8 cellular contexts compared by ENCODE assay signal in genomic region chr9:20356392-20357206, GRCh38.
A peak's percentile ranks its signal among the peaks of the same experiment; 100 is the strongest.
DNase-seq lines count a peak whose midpoint lies in the region; ATAC-seq, FAIRE-seq and TF ChIP-seq lines count a peak whose summit lies in the region.

No MANE protein-coding gene starts in this region.

- WGBS in liver: 16% methylated on average over 10 of the region's 10 CpGs

- H3K27ac ChIP-seq in duodenal mucosa (ENCODE audit: low read depth, low read length) (no peak overlapping the region), liver (ENCODE audit: low read depth in 1 of 2, low read length in 2 of 2) (no peak overlapping the region)

- peak; percentile 68 for TF ChIP-seq CTCF in liver (IDR thresholded peaks at IDR 0.05; ENCODE audit: low read depth, low read length, missing input control)

- peak; percentile 92 to 93 for TF ChIP-seq RAD21 in liver (IDR thresholded peaks at IDR 0.05)

- H3K9ac ChIP-seq in duodenal mucosa (ENCODE audit: low read depth in 1 of 2, low read length in 2 of 2) (no peak overlapping the region), liver (ENCODE audit: low read depth in 1 of 2, low read length in 2 of 2) (no peak overlapping the region)

- H3K4me3 ChIP-seq in duodenal mucosa (ENCODE audit: low read depth in 1 of 2, low read length in 2 of 2) (peak overlapping the region; percentile 28 to 41), liver (ENCODE audit: low read depth in 1 of 3, low read length in 3 of 3) (no peak overlapping the region)

- peak; percentile 99 for FAIRE-seq in H54 (lab: Jason Lieb, UNC)

- peaks cover 8 to 25% of the 10 kb centered on the region in 2 donors for H3K4me1 ChIP-seq in duodenal mucosa (ENCODE audit: control insufficient read depth in 1 of 2, insufficient read depth in 2 of 2, low read length in 2 of 2)
- peaks cover 0 to 5% (median 4%) of the 10 kb centered on the region in 4 donors for H3K4me1 ChIP-seq in liver (ENCODE audit: control insufficient read depth in 4 of 4, insufficient read depth in 4 of 4, low read length in 3 of 4)

- no peak for ATAC-seq in GM18861 (IDR thresholded peaks at IDR 0.05; ENCODE audit: unreplicated experiment)

- H3K27me3 ChIP-seq in duodenal mucosa (ENCODE audit: control insufficient read depth in 1 of 2, insufficient read depth in 2 of 2, low read length in 2 of 2): no peaks in the 10 kb centered on the region
- H3K27me3 ChIP-seq in liver (ENCODE audit: control insufficient read depth in 4 of 4, insufficient read depth in 4 of 4, low read length in 3 of 4): no peaks in the 10 kb centered on the region

- H3K36me3 ChIP-seq in duodenal mucosa (ENCODE audit: control insufficient read depth in 1 of 2, insufficient read depth in 2 of 2, low read length in 2 of 2) (no peaks in the 10 kb centered on the region), liver (ENCODE audit: control insufficient read depth in 4 of 4, insufficient read depth in 3 of 4, low read depth in 1 of 4, low read length in 3 of 4) (no peaks in the 10 kb centered on the region)

- no peak for TF ChIP-seq POLR2A in H54 (IDR thresholded peaks at IDR 0.05; ENCODE audit: low read depth, low read length)

- peak; percentile 82 for DNase-seq in DMS53 (lab: John Stamatoyannopoulos, UW)
- peak; percentile 28 for DNase-seq in H54 (ENCODE audit: insufficient read length, low spot score)
- peak; percentile 73 to 80 for DNase-seq in NCI-H2081 (lab: John Stamatoyannopoulos, UW)
- DNase-seq in activated CD4-positive, alpha-beta T cell treated with anti-CD3 and anti-CD28 coated beads for 24 hours (ENCODE audit: low read depth in 2 of 2): peak; percentile 10 to 23
- DNase-seq in stimulated activated CD4-positive, alpha-beta T cell treated with anti-CD3 and anti-CD28 coated beads, Interleukin-4, amount 100 ng/mL, for 4 hours: peak; percentile 33 to 63

- H3K9me3 ChIP-seq in duodenal mucosa (ENCODE audit: control insufficient read depth in 1 of 2, low read length in 2 of 2) (no peaks in the 10 kb centered on the region), liver (ENCODE audit: control insufficient read depth in 4 of 4, low read length in 3 of 4) (no peaks in the 10 kb centered on the region)

TF ChIP-seq in liver, 16 proteins besides CTCF, POLR2A, EP300 and RAD21:
- TF ChIP-seq SP1 (IDR thresholded peaks at IDR 0.05): no peak
- peak; percentile 24 for TF ChIP-seq NR2F2 (IDR thresholded peaks at IDR 0.05)
- TF ChIP-seq YY1 (IDR thresholded peaks at IDR 0.05): peak; percentile 37
- TF ChIP-seq HNF4A (conservative IDR thresholded peaks at IDR 0.05): peak in 1 of 2 donors; percentile 29
- no peak for TF ChIP-seq TAF1 (conservative IDR thresholded peaks at IDR 0.05)

Comparison
In these comparisons a context has a peak if more than half of its experiments do, and no peak if none do; other contexts are left out.
1. DNase-seq: peak in every context shown above with its lines; median percentile 82 in DMS53; 76 in NCI-H2081; 48 in stimulated activated CD4-positive, alpha-beta T cell treated with anti-CD3 and anti-CD28 coated beads, Interleukin-4, amount 100 ng/mL, for 4 hours; 28 in H54; 16 in activated CD4-positive, alpha-beta T cell treated with anti-CD3 and anti-CD28 coated beads for 24 hours.
2. H3K4me3 ChIP-seq: peak in duodenal mucosa (2 of 2); none in liver (0 of 3).